7 cellular contexts compared by ENCODE assay signal in genomic region chr15:40441012-40441735, GRCh38. TPM values are rescaled to one million over a fixed set of nuclear protein-coding genes. Genes with fewer than 3 reads are reported as not detected.
A peak's percentile ranks its signal among the peaks of the same experiment; 100 is the strongest.
DNase-seq lines count a peak whose midpoint lies in the region; ATAC-seq and TF ChIP-seq lines count a peak whose summit lies in the region.

No MANE protein-coding gene starts in this region.

- DNase-seq in GM23338 (ENCODE audit: low spot score), result peak; percentile 76
- DNase-seq in NB4 (ENCODE audit: low read depth), result no peak
- no peak for DNase-seq in colonic mucosa
- DNase-seq in GOT3 (lab: John Stamatoyannopoulos, UW), result no peak
- DNase-seq in HuH-7 (ENCODE audit: low spot score), result no peak

- ATAC-seq in GM18505 (IDR thresholded peaks at IDR 0.05; ENCODE audit: unreplicated experiment), result peak; percentile 42
- no peak for ATAC-seq in GM23338

- peak overlapping the region; percentile 94; the same call in 2 of the 3 replicates for H3K4me3 Mint-ChIP-seq in GM23338

- peak overlapping the region; percentile 87; the same call in 1 of the 2 replicates for H3K4me2 ChIP-seq in GM23338

- TF ChIP-seq CTCF in GM23338 (conservative IDR thresholded peaks at IDR 0.05; ENCODE audit: low read depth in 2 of 2) (no peak; a peak in 1 of 4 replicates), NB4 (IDR thresholded peaks at IDR 0.05; ENCODE audit: low read depth, low read length) (no peak), colonic mucosa (IDR thresholded peaks at IDR 0.05) (no peak)

- H3K27me3 Mint-ChIP-seq in GM23338 (ENCODE audit: insufficient read depth, low read depth, poor library complexity), result peaks cover 27% of the 10 kb centered on the region

- H3K27ac ChIP-seq in GM23338 (ENCODE audit: low read depth) (no peak overlapping the region), colonic mucosa (peak overlapping the region; percentile 53), muscle layer of colon (ENCODE audit: low read depth, low read length) (peak overlapping the region; percentile 23)

- H3K4me1 ChIP-seq in GM23338 (ENCODE audit: insufficient read depth) (peaks cover 59% of the 10 kb centered on the region), colonic mucosa (peaks cover 15% of the 10 kb centered on the region), muscle layer of colon (ENCODE audit: insufficient read depth, low read length) (peaks cover 47% of the 10 kb centered on the region)

- H3K36me3 Mint-ChIP-seq in GM23338 (ENCODE audit: low read depth), result peaks cover 17% of the 10 kb centered on the region

- H4K20me1 ChIP-seq in GM23338 (replicated peaks; ENCODE audit: insufficient read depth), result peaks cover 38% of the 10 kb centered on the region

- H3K9me2 ChIP-seq in GM23338 (ENCODE audit: insufficient read depth), result no peaks in the 10 kb centered on the region

- H3K36me3 ChIP-seq in GM23338 (ENCODE audit: insufficient read depth) (no peaks in the 10 kb centered on the region; the same call in 1 of the 2 replicates), colonic mucosa (no peaks in the 10 kb centered on the region), muscle layer of colon (ENCODE audit: insufficient read depth, low read length) (no peaks in the 10 kb centered on the region)

- H3K27me3 ChIP-seq in GM23338 (ENCODE audit: insufficient read depth) (peaks cover 6% of the 10 kb centered on the region; the same call in 1 of the 2 replicates), colonic mucosa (no peaks in the 10 kb centered on the region), muscle layer of colon (ENCODE audit: control insufficient read depth in 1 of 2, insufficient read depth in 2 of 2, low read length in 2 of 2) (peaks cover 15 to 33% of the 10 kb centered on the region in 2 donors)

- no peaks in the 10 kb centered on the region for H3K9me3 ChIP-seq in colonic mucosa
- no peaks in the 10 kb centered on the region for H3K9me3 ChIP-seq in muscle layer of colon (ENCODE audit: low read length)

- peak overlapping the region; percentile 74 for H3K4me3 ChIP-seq in GM23338
- H3K4me3 ChIP-seq in NB4 (ENCODE audit: low read depth, low read length), result peak overlapping the region; percentile 32
- H3K4me3 ChIP-seq in colonic mucosa, result peak overlapping the region; percentile 79
- H3K4me3 ChIP-seq in muscle layer of colon (ENCODE audit: low read depth in 1 of 2, low read length in 2 of 2), result peak overlapping the region; percentile 45 to 72

- no peak overlapping the region for H2AFZ ChIP-seq in GM23338

- H3K79me2 ChIP-seq in GM23338 (replicated peaks; ENCODE audit: insufficient read depth), result peaks cover 48% of the 10 kb centered on the region

- 0 out of 2 replicates have a peak, but pooled peaks cover 2% of the 10 kb centered on the region for H3F3A ChIP-seq in GM23338 (replicated peaks; ENCODE audit: low read depth)

- peaks cover 59% of the 10 kb centered on the region for H3K4me1 Mint-ChIP-seq in GM23338

- H3K27ac Mint-ChIP-seq in GM23338, result no peak overlapping the region

- H3K9ac ChIP-seq in colonic mucosa (ENCODE audit: low read depth in 2 of 2, low read length in 2 of 2), result peak overlapping the region in 1 of 2 donors; percentile 86
- H3K9ac ChIP-seq in muscle layer of colon (ENCODE audit: low read length), result no peak overlapping the region

- no peaks in the 10 kb centered on the region; the same call in 2 of the 3 replicates for H3K9me3 Mint-ChIP-seq in GM23338

- TF ChIP-seq POLR2A in GM18505 (IDR thresholded peaks at IDR 0.05; ENCODE audit: borderline replicate concordance, extremely low read depth, insufficient read depth, insufficient read length) (no peak), NB4 (IDR thresholded peaks at IDR 0.05; ENCODE audit: extremely low read depth, insufficient read length) (no peak)

- intact Hi-C loops in colonic mucosa (cut with DNase I), result no loop called here

TF ChIP-seq in GM23338, 12 proteins besides CTCF, POLR2A, EP300 and RAD21 (continues in another document):
- TF ChIP-seq ZNF462 (CRISPR knock-in tag; IDR thresholded peaks at IDR 0.05), result no peak
- TF ChIP-seq NANOG (IDR thresholded peaks at IDR 0.05; ENCODE audit: borderline replicate concordance), result no peak

RNA-seq across cellular contexts. Expression of gene BAHD1, which starts 0.4 kb away (rescaled TPM):
- total RNA-seq in GM23338 (2014; rRNA removed; shearing (Covaris generic)), result 32.4 and 40.1 TPM in 2 replicates
- 11.2 and 11.6 TPM in 2 replicates for polyA plus RNA-seq in GM23338 (2016; fragmentation: Nextera tagmentation; extraction: Ambion mirVana)
- total RNA-seq in colonic mucosa, result 10 to 100 TPM; 25.3 to 26.3 TPM

RNA-seq across cellular contexts. Expression of gene CHST14, which starts 29.6 kb away (rescaled TPM):
- total RNA-seq in GM23338 (2014; rRNA removed; shearing (Covaris generic)), result 15.6 and 17.9 TPM in 2 replicates
- 8.4 and 10.0 TPM in 2 replicates for polyA plus RNA-seq in GM23338 (2016; fragmentation: Nextera tagmentation; extraction: Ambion mirVana)
- 1 to 10 TPM; 3.9 to 4.5 TPM for total RNA-seq in colonic mucosa

RNA-seq across cellular contexts. Expression of gene IVD, which starts 35.6 kb away (rescaled TPM):
- total RNA-seq in GM23338 (2014; rRNA removed; shearing (Covaris generic)), result 64.0 and 75.4 TPM in 2 replicates
- 53.5 and 54.1 TPM in 2 replicates for polyA plus RNA-seq in GM23338 (2016; fragmentation: Nextera tagmentation; extraction: Ambion mirVana)
- total RNA-seq in colonic mucosa, result 10 to 100 TPM; 74.1 to 86.1 TPM

RNA-seq across cellular contexts. Expression of gene KNSTRN, which starts 58.7 kb away (rescaled TPM):
- total RNA-seq in GM23338 (2014; rRNA removed; shearing (Covaris generic)), result 67.9 and 76.4 TPM in 2 replicates
- 62.7 and 80.4 TPM in 2 replicates for polyA plus RNA-seq in GM23338 (2016; fragmentation: Nextera tagmentation; extraction: Ambion mirVana)
- 10 to 100 TPM; 12.2 to 51.2 TPM for total RNA-seq in colonic mucosa
